In genomic region chr16:48813485-48813884, GRCh38 we compare ENCODE assay signal across 28 cellular contexts.
"Had no signal": no experiment of that assay in that cellular context is flagged by ENCODE, and none has a peak within 500 bp of the region (broad histone marks: within the 10 kb centered on the region; RNA-seq: fewer than 3 reads in every experiment).

No MANE protein-coding gene starts in this region.

- H3K4me3 ChIP-seq: stomach, suprapubic skin, testis, thoracic aorta, thyroid gland, tibial artery, tibial nerve, transverse colon, upper lobe of left lung, upper lobe of right lung, uterus, vagina had no signal

- H3K4me3 Mint-ChIP-seq: stimulated activated effector memory CD8-positive, alpha-beta T cell treated with anti-CD3 and anti-CD28 coated beads, Interleukin-12 subunit alpha, Interleukin-12 subunit beta, amount 100 ng/mL, for 72 hours; stimulated activated memory B cell treated with anti-CD40 and anti-IgM and Interleukin-4, amounts not matched to agents 10 μg/mL and 1 μg/mL and 100 μg/mL, for 72 hours; stimulated activated naive B cell treated with anti-CD40 and anti-IgM and Interleukin-4, amounts not matched to agents 10 μg/mL and 1 μg/mL and 100 μg/mL, for 72 hours; stimulated activated naive CD8-positive, alpha-beta T cell treated with anti-CD3 and anti-CD28 coated beads, Interleukin-15, amount 100 ng/mL, for 72 hours; stimulated activated naive CD8-positive, alpha-beta T cell treated with anti-CD3 and anti-CD28 coated beads, Interleukin-15, Interleukin-2, amounts not matched to agents 100 ng/mL and 50 ng/mL, for 24 hours; type B pancreatic cell had no signal

- H3K9me3 ChIP-seq: suprapubic skin, testis, thoracic aorta, thyroid gland, tibial artery, transverse colon, upper lobe of left lung, upper lobe of right lung, uterus, vagina had no signal

- H3K27ac Mint-ChIP-seq: stimulated activated effector memory CD8-positive, alpha-beta T cell treated with anti-CD3 and anti-CD28 coated beads, Interleukin-12 subunit alpha, Interleukin-12 subunit beta, amount 100 ng/mL, for 72 hours; stimulated activated memory B cell treated with anti-CD40 and anti-IgM and Interleukin-4, amounts not matched to agents 10 μg/mL and 1 μg/mL and 100 μg/mL, for 72 hours; stimulated activated naive B cell treated with anti-CD40 and anti-IgM and Interleukin-4, amounts not matched to agents 10 μg/mL and 1 μg/mL and 100 μg/mL, for 72 hours; stimulated activated naive CD8-positive, alpha-beta T cell treated with anti-CD3 and anti-CD28 coated beads, Interleukin-15, amount 100 ng/mL, for 72 hours; stimulated activated naive CD8-positive, alpha-beta T cell treated with anti-CD3 and anti-CD28 coated beads, Interleukin-15, Interleukin-2, amounts not matched to agents 100 ng/mL and 50 ng/mL, for 24 hours; type B pancreatic cell had no signal

- ATAC-seq: stimulated activated effector memory CD8-positive, alpha-beta T cell treated with anti-CD3 and anti-CD28 coated beads, Interleukin-12 subunit alpha, Interleukin-12 subunit beta, amount 100 ng/mL, for 72 hours; stimulated activated memory B cell treated with anti-CD40 and anti-IgM and Interleukin-4, amounts not matched to agents 10 μg/mL and 1 μg/mL and 100 μg/mL, for 72 hours; stimulated activated naive B cell treated with anti-CD40 and anti-IgM and Interleukin-4, amounts not matched to agents 10 μg/mL and 1 μg/mL and 100 μg/mL, for 72 hours; stimulated activated naive CD8-positive, alpha-beta T cell treated with anti-CD3 and anti-CD28 coated beads, Interleukin-15, amount 100 ng/mL, for 72 hours; stimulated activated naive CD8-positive, alpha-beta T cell treated with anti-CD3 and anti-CD28 coated beads, Interleukin-15, Interleukin-2, amounts not matched to agents 100 U/mL and 50 U/mL, for 24 hours; upper lobe of right lung had no signal

- H3K4me1 ChIP-seq: transverse colon, upper lobe of right lung had no signal

- H3K36me3 ChIP-seq: stomach, suprapubic skin, thoracic aorta, thyroid gland, tibial artery, tibial nerve, transverse colon, upper lobe of left lung, upper lobe of right lung, uterus, vagina had no signal

- H3K27me3 ChIP-seq: testis had no signal

- H3K9me3 Mint-ChIP-seq: stimulated activated naive CD8-positive, alpha-beta T cell treated with anti-CD3 and anti-CD28 coated beads, Interleukin-15, Interleukin-2, amounts not matched to agents 100 ng/mL and 50 ng/mL, for 24 hours; type B pancreatic cell had no signal

- H3K36me3 Mint-ChIP-seq: stimulated activated effector memory CD8-positive, alpha-beta T cell treated with anti-CD3 and anti-CD28 coated beads, Interleukin-12 subunit alpha, Interleukin-12 subunit beta, amount 100 ng/mL, for 72 hours; stimulated activated memory B cell treated with anti-CD40 and anti-IgM and Interleukin-4, amounts not matched to agents 10 μg/mL and 1 μg/mL and 100 μg/mL, for 72 hours; type B pancreatic cell had no signal

- H3K4me1 Mint-ChIP-seq: stimulated activated effector memory CD8-positive, alpha-beta T cell treated with anti-CD3 and anti-CD28 coated beads, Interleukin-12 subunit alpha, Interleukin-12 subunit beta, amount 100 ng/mL, for 72 hours; stimulated activated naive CD8-positive, alpha-beta T cell treated with anti-CD3 and anti-CD28 coated beads, Interleukin-15, amount 100 ng/mL, for 72 hours had no signal

- H3K27ac ChIP-seq: stomach, suprapubic skin, testis, thoracic aorta, thyroid gland, tibial artery, tibial nerve, transverse colon, upper lobe of left lung, upper lobe of right lung, uterus, vagina had no signal

- DNase-seq: stimulated activated CD4-positive, alpha-beta T cell treated with anti-CD3 and anti-CD28 coated beads, Interleukin-2, amount 100 ng/mL, for 48 hours; stimulated activated CD4-positive, alpha-beta T cell treated with anti-CD3 and anti-CD28 coated beads, Interleukin-4, amount 100 ng/mL, for 1 hour; stimulated activated CD4-positive, alpha-beta T cell treated with anti-CD3 and anti-CD28 coated beads, Interleukin-4, amount 100 ng/mL, for 24 hours; stimulated activated CD4-positive, alpha-beta T cell treated with anti-CD3 and anti-CD28 coated beads, Interleukin-4, amount 100 ng/mL, for 4 hours; stimulated activated CD8-positive, alpha-beta memory T cell treated with anti-CD3 and anti-CD28 coated beads, Interleukin-4, amount 100 ng/mL, for 48 hours; stimulated activated naive B cell treated with anti-CD40 and anti-IgM and Interleukin-4, amounts not matched to agents 10 μg/mL and 1 μg/mL and 100 μg/mL, for 72 hours; stimulated activated naive CD4-positive, alpha-beta T cell; stimulated activated naive CD4-positive, alpha-beta T cell treated with Interleukin-2 at 50 U/mL for 16 hours; stimulated activated naive CD8-positive, alpha-beta T cell treated with anti-CD3 and anti-CD28 coated beads, Interleukin-15, amount 100 ng/mL, for 72 hours; stimulated activated naive CD8-positive, alpha-beta T cell treated with anti-CD3 and anti-CD28 coated beads, Interleukin-15, Interleukin-2, amounts not matched to agents 100 U/mL and 50 U/mL, for 24 hours; stomach; substantia nigra; testis; thyroid gland; tibial artery; transverse colon; trophoblast cell; upper lobe of left lung; upper lobe of right lung; uterus had no signal
